7 cellular contexts compared by ENCODE assay signal in genomic region chr1:153968400-153968799, GRCh38. TPM values are rescaled to one million over a fixed set of nuclear protein-coding genes. Genes with fewer than 3 reads are reported as not detected.
DNase-seq lines count a peak whose midpoint lies in the region; ATAC-seq and TF ChIP-seq lines count a peak whose summit lies in the region.

No MANE protein-coding gene starts in this region.

- H3K27me3 Mint-ChIP-seq in T-helper 17 cell: no peaks in the 10 kb centered on the region

- peak overlapping the region; percentile 95 for H3K4me3 Mint-ChIP-seq in T-helper 17 cell

- no peak for ATAC-seq in T-helper 17 cell
- no peak for ATAC-seq in right cardiac atrium
- no peak for ATAC-seq in HG03378 (IDR thresholded peaks at IDR 0.05; ENCODE audit: unreplicated experiment)

- H3K36me3 ChIP-seq in HEK293 (ENCODE audit: control insufficient read depth in 2 of 2, insufficient read depth in 1 of 2, low read length in 2 of 2): peaks cover 0 to 15% of the 10 kb centered on the region in 2 experiments; a peak in 2 of 3 replicates

- H3K27me3 ChIP-seq in right cardiac atrium (ENCODE audit: control insufficient read depth, insufficient read depth): no peaks in the 10 kb centered on the region

- peaks cover 3% of the 10 kb centered on the region for H3K36me3 Mint-ChIP-seq in T-helper 17 cell (ENCODE audit: low read depth)

- H3K4me3 ChIP-seq in HEK293 (ENCODE audit: low read depth, low read length) (peak overlapping the region; percentile 29), right cardiac atrium (ENCODE audit: low read length) (peak overlapping the region; percentile 54), skin epidermis (peak overlapping the region; percentile 53 to 67 (median 62))

- CTCF ChIA-PET in HEK293 (lab: Yijun Ruan, JAX): interaction anchor here (0.5 to 3.1 kb wide), 7 partner anchors 8 to 341 kb away, joined by 4 to 19 read pairs (median 5); partner anchors contain the start of genes JTB, RAB13, S100A1 and S100A13

- intact Hi-C loops in right cardiac atrium (cut with DNase I): no loop called here
- intact Hi-C loops in head of caudate nucleus (cut with DNase I): no loop called here

- peaks cover 35% of the 10 kb centered on the region for H3K4me1 Mint-ChIP-seq in T-helper 17 cell

- H3K27ac ChIP-seq in HEK293 (ENCODE audit: extremely low read depth, low read depth, low read length) (no peak overlapping the region; the same call in 1 of the 2 replicates), right cardiac atrium (ENCODE audit: low read length) (no peak overlapping the region), skin epidermis (peak overlapping the region in 16 of 21 experiments; percentile 29 to 94 (median 86))

- WGBS in right cardiac atrium: 8% methylated on average over 13 of the region's 13 CpGs

- POLR2A ChIA-PET in HEK293 (lab: Yijun Ruan, JAX): interaction anchor here (1.9 to 5.2 kb wide), 5 partner anchors 9 to 46 kb away, joined by 7 to 137 read pairs (median 31); partner anchors contain the start of genes GATAD2B, JTB, RAB13 and RPS27

- TF ChIP-seq CTCF in HEK293 (tag by site-specific recombination; IDR thresholded peaks at IDR 0.05): no peak

- H3K9me3 ChIP-seq in HEK293 (ENCODE audit: control insufficient read depth, insufficient read depth, low read depth, low read length): no peaks in the 10 kb centered on the region
- H3K9me3 ChIP-seq in T-helper 17 cell (ENCODE audit: control insufficient read depth, low read length, poor library complexity, severe bottlenecking): no peaks in the 10 kb centered on the region
- H3K9me3 ChIP-seq in right cardiac atrium (ENCODE audit: control insufficient read depth, low read length): no peaks in the 10 kb centered on the region

- DNase-seq in T-helper 17 cell: no peak
- peak in 1 of 3 donors; percentile 62 for DNase-seq in right cardiac atrium
- DNase-seq in activated gamma-delta T cell (lab: John Stamatoyannopoulos, UW): no peak
- DNase-seq in head of caudate nucleus: no peak

- peak overlapping the region; percentile 94 for H3K27ac Mint-ChIP-seq in T-helper 17 cell

- H3K4me1 ChIP-seq in HEK293 (ENCODE audit: control insufficient read depth, insufficient read depth, low read length) (no peaks in the 10 kb centered on the region; the same call in 1 of the 2 replicates), right cardiac atrium (ENCODE audit: control insufficient read depth, insufficient read depth, low read length) (peaks cover 6% of the 10 kb centered on the region)

TF ChIP-seq in HEK293, 187 proteins besides CTCF, POLR2A, EP300 and RAD21:
- TF ChIP-seq MZF1 (tag by site-specific recombination; IDR thresholded peaks at IDR 0.05; ENCODE audit: borderline replicate concordance) (no peak), ZFHX2 (tag by site-specific recombination; conservative IDR thresholded peaks at IDR 0.05) (0 out of 2 replicates have a peak, but pooled peaks have one; percentile 17)

RNA-seq across cellular contexts. Expression of gene CREB3L4, which starts 0.7 kb away (rescaled TPM):
- total RNA-seq in T-helper 17 cell: 1 to 10 TPM; 4.5 to 6.0 TPM
- 1 to 10 TPM; 4.3 to 6.0 (median 4.8) TPM for total RNA-seq in right cardiac atrium
- 6.0 TPM for polyA plus RNA-seq in right cardiac atrium

RNA-seq across cellular contexts. Expression of gene SLC39A1, which starts 5.1 kb away (rescaled TPM):
- total RNA-seq in T-helper 17 cell (10 to 100 TPM; 14.1 to 16.4 TPM), right cardiac atrium (10 to 100 TPM; 61.2 to 71.4 (median 65.1) TPM)
- polyA plus RNA-seq in right cardiac atrium: 61.3 TPM

RNA-seq across cellular contexts. Expression of gene JTB, which starts 9.1 kb away (rescaled TPM):
- total RNA-seq in T-helper 17 cell (10 to 100 TPM; 88.1 to 90.3 TPM), right cardiac atrium (100 to 1,000 TPM in 2 of 4 donors, 10 to 100 TPM in 2; 92.1 to 108 (median 102) TPM)
- polyA plus RNA-seq in right cardiac atrium: 143 TPM

RNA-seq across cellular contexts. Expression of gene CRTC2, which starts 10.0 kb away (rescaled TPM):
- total RNA-seq in T-helper 17 cell (100 to 1,000 TPM; 133 to 151 TPM), right cardiac atrium (10 to 100 TPM; 23.4 to 32.8 (median 26.2) TPM)
- polyA plus RNA-seq in right cardiac atrium: 26.9 TPM

RNA-seq across cellular contexts. Expression of gene RAB13, which starts 17.7 kb away (rescaled TPM):
- total RNA-seq in T-helper 17 cell (1 to 10 TPM in 1 of 2 donors, under 1 TPM in 1; 0.40 to 2.2 TPM), right cardiac atrium (10 to 100 TPM; 62.2 to 78.2 (median 69.5) TPM)
- polyA plus RNA-seq in right cardiac atrium: 103 TPM

Comparison
In these comparisons a context has a peak if more than half of its experiments do, and no peak if none do; other contexts are left out.
1. H3K27ac ChIP-seq: peak in skin epidermis (16 of 21); none in HEK293 (single experiment) and right cardiac atrium (single experiment).
2. Peak in every context shown above with its lines, with median percentiles within 50 percentile points of each other: H3K4me3 ChIP-seq.